10 cellular contexts compared by ENCODE assay signal in genomic region chr12:115337693-115338543, GRCh38.
DNase-seq lines count a peak whose midpoint lies in the region; ATAC-seq and TF ChIP-seq lines count a peak whose summit lies in the region.
"Had no signal": no experiment of that assay in that cellular context is flagged by ENCODE, and none has a peak within 500 bp of the region (broad histone marks: within the 10 kb centered on the region; RNA-seq: fewer than 3 reads in every experiment).

No MANE protein-coding gene starts in this region.

- POLR2A ChIA-PET in MCF 10A (lab: Yijun Ruan, JAX), result interaction anchor here (0.5 to 1.5 kb wide), 4 partner anchors 14 to 655 kb away, joined by 3 to 5 read pairs (median 4); no protein-coding TSS in a partner anchor

- DNase-seq in Right ventricle myocardium inferior (ENCODE audit: missing footprints), result no peak
- DNase-seq in cardiac septum (ENCODE audit: low spot score), result no peak
- DNase-seq in MCF 10A (ENCODE audit: unreplicated experiment), result peak; percentile 81
- DNase-seq in kidney tubule cell (ENCODE audit: low spot score), result peak; percentile 83
- no peak for DNase-seq in osteocyte (ENCODE audit: extremely low spot score, unreplicated experiment)
- no peak for DNase-seq in dorsolateral prefrontal cortex
- DNase-seq: CD8-positive, alpha-beta T cell had no signal

- H3K27me3 Mint-ChIP-seq in MCF 10A (ENCODE audit: insufficient read depth, unreplicated experiment), result no peaks in the 10 kb centered on the region
- no peaks in the 10 kb centered on the region for H3K27me3 Mint-ChIP-seq in osteocyte (ENCODE audit: unreplicated experiment)

- peaks cover 6% of the 10 kb centered on the region for H3K36me3 Mint-ChIP-seq in MCF 10A (ENCODE audit: insufficient read depth, unreplicated experiment)
- H3K36me3 Mint-ChIP-seq in osteocyte (ENCODE audit: unreplicated experiment), result peaks cover 2% of the 10 kb centered on the region
- H3K36me3 Mint-ChIP-seq: CD8-positive, alpha-beta T cell had no signal

- H3K27ac ChIP-seq in dorsolateral prefrontal cortex, result no peak overlapping the region

- no peak overlapping the region for H3K27ac Mint-ChIP-seq in MCF 10A (ENCODE audit: low read depth, unreplicated experiment)
- no peak overlapping the region for H3K27ac Mint-ChIP-seq in osteocyte (ENCODE audit: unreplicated experiment)
- H3K27ac Mint-ChIP-seq: CD8-positive, alpha-beta T cell; T-helper 1 cell treated with Interleukin-12 subunit alpha and Interleukin-12 subunit beta and Interleukin-4 antibody, amounts not matched to agents 30 μg/mL and 1 μg/mL, for 36 hours had no signal

- TF ChIP-seq CTCF in MCF 10A (IDR thresholded peaks at IDR 0.05; ENCODE audit: unreplicated experiment) (no peak), osteocyte (IDR thresholded peaks at IDR 0.05) (no peak), dorsolateral prefrontal cortex (IDR thresholded peaks at IDR 0.05 in 54 of 56, conservative IDR thresholded peaks at IDR 0.05 in 2 of 56; ENCODE audit: low read depth in 1 of 56, partially characterized antibody in 56 of 56) (no peak)

- H3K9me3 Mint-ChIP-seq in MCF 10A (ENCODE audit: unreplicated experiment) (no peaks in the 10 kb centered on the region), osteocyte (ENCODE audit: unreplicated experiment) (peaks cover 4% of the 10 kb centered on the region)

- H3K4me3 Mint-ChIP-seq in MCF 10A (ENCODE audit: unreplicated experiment), result no peak overlapping the region
- H3K4me3 Mint-ChIP-seq in osteocyte (ENCODE audit: unreplicated experiment), result no peak overlapping the region
- H3K4me3 Mint-ChIP-seq: CD8-positive, alpha-beta T cell; T-helper 1 cell treated with Interleukin-12 subunit alpha and Interleukin-12 subunit beta and Interleukin-4 antibody, amounts not matched to agents 30 μg/mL and 1 μg/mL, for 36 hours had no signal

- H3K4me1 Mint-ChIP-seq in MCF 10A (ENCODE audit: insufficient read depth, unreplicated experiment), result peaks cover 21% of the 10 kb centered on the region
- peaks cover 40% of the 10 kb centered on the region for H3K4me1 Mint-ChIP-seq in osteocyte (ENCODE audit: unreplicated experiment)

- intact Hi-C loops in Right ventricle myocardium inferior (cut with DNase I), result loop anchor here (10.0 kb wide), 1 partner anchor 233 kb away; no protein-coding TSS in a partner anchor
- intact Hi-C loops in cardiac septum (cut with DNase I), result loop anchor here (5.0 kb wide), 2 partner anchors 111 to 656 kb away; partner anchors contain the start of gene TBX3
- intact Hi-C loops in MCF 10A (cut with micrococcal nuclease), result loop anchor here (1.0 kb wide), 1 partner anchor 16 kb away; no protein-coding TSS in a partner anchor
- intact Hi-C loops in dorsolateral prefrontal cortex (cut with DNase I), result no loop called here

- CTCF ChIA-PET in MCF 10A (lab: Yijun Ruan, JAX), result no interaction called here

- peaks cover 0 to 15% (median 0%) of the 10 kb centered on the region in 45 donors for H3K27me3 ChIP-seq in dorsolateral prefrontal cortex

- ATAC-seq in Right ventricle myocardium inferior (peak; percentile 77), HG02938 (IDR thresholded peaks at IDR 0.05; ENCODE audit: unreplicated experiment) (no peak), GM19455 (IDR thresholded peaks at IDR 0.05; ENCODE audit: unreplicated experiment) (no peak)
- ATAC-seq: CD8-positive, alpha-beta T cell had no signal

- BruUV-seq in MCF 10A (replicated peaks; lab: Mats Ljungman, UMichigan), result no TSS peak

- H3K4me3 ChIP-seq in dorsolateral prefrontal cortex, result no peak overlapping the region

Comparison
In these comparisons a context has a peak if more than half of its experiments do, and no peak if none do; other contexts are left out.
1. DNase-seq: peak in MCF 10A (single experiment) and kidney tubule cell (single experiment); none in Right ventricle myocardium inferior (single experiment), cardiac septum (single experiment), osteocyte (single experiment) and dorsolateral prefrontal cortex (0 of 10).
2. intact Hi-C loops: an anchor here in Right ventricle myocardium inferior (10.0 kb wide), cardiac septum (5.0 kb wide) and MCF 10A (1.0 kb wide); none called in dorsolateral prefrontal cortex.